ENCODE assay signal across 9 cellular contexts in the genomic region with DNA sequence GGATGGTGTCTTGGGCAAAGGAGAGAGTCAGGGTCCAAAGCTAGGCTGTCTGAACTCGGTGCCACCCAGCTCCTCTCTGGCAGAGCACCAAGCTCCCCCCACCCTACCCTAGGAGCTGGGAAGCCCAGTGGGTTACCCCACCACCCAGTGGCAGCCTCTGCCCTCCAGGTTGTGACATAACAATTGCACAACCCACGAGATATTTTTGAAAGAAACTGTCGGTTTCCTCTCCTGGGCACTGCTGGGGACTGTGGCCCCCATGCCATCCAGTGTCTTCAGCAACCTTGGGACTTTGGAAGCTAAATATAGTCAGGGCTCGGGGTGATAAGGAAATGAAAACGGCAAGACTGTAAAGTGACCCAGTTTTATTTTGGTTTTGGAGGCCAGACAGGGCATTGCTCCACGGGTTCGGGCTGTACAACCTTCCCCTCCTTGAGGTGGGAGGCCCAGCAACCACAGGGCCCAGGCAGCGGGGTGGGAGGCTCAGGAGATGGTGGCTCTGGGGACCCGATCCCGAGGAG. TPM values are rescaled to one million over a fixed set of nuclear protein-coding genes. Genes with fewer than 3 reads are reported as not detected.
DNase-seq lines count a peak whose midpoint lies in the region; ATAC-seq and TF ChIP-seq lines count a peak whose summit lies in the region.
"Had no signal": no experiment of that assay in that cellular context is flagged by ENCODE, and none has a peak within 500 bp of the region (broad histone marks: within the 10 kb centered on the region; RNA-seq: fewer than 3 reads in every experiment).

No MANE protein-coding gene starts in this region.

- H3K4me1 ChIP-seq in HUES64 (ENCODE audit: insufficient read depth, low read length) (peaks cover 10% of the 10 kb centered on the region; the same call in 1 of the 2 replicates), skeletal muscle tissue (ENCODE audit: control insufficient read depth in 3 of 3, insufficient read depth in 3 of 3, low read length in 3 of 3) (peaks cover 25 to 38% (median 36%) of the 10 kb centered on the region in 3 donors)

- H3K4me3 Mint-ChIP-seq in activated naive CD8-positive, alpha-beta T cell treated with anti-CD3 and anti-CD28 coated beads, Interleukin-2, amount 10 ng/mL, durations not matched to agents 7 days and 5 days, result peak overlapping the region; percentile 73

- no peak for DNase-seq in activated naive CD8-positive, alpha-beta T cell treated with anti-CD3 and anti-CD28 coated beads, Interleukin-2, amount 10 ng/mL, durations not matched to agents 7 days and 5 days
- DNase-seq in GM10266 (ENCODE audit: extremely low spot score) (no peak), AG08396 (ENCODE audit: low spot score) (no peak), NCI-H1417 (lab: John Stamatoyannopoulos, UW) (no peak)
- DNase-seq: OCI-M1 had no signal

- POLR2A ChIA-PET in activated naive CD8-positive, alpha-beta T cell treated with anti-CD3 and anti-CD28 coated beads, Interleukin-2, amount 10 ng/mL, durations not matched to agents 7 days and 5 days (lab: Charles Lee), result interaction anchor here (0.7 to 3.1 kb wide), 6 partner anchors 15 to 170 kb away, joined by 3 to 43 read pairs (median 32); a partner anchor contains a TSS

- 55% methylated on average over 10 of the region's 10 CpGs for WGBS in HUES64

- peaks cover 32% of the 10 kb centered on the region for H3K27me3 ChIP-seq in HUES64 (ENCODE audit: insufficient read depth, low read length)
- no peaks in the 10 kb centered on the region for H3K27me3 ChIP-seq in skeletal muscle tissue (ENCODE audit: control insufficient read depth in 3 of 3, insufficient read depth in 3 of 3, low read length in 3 of 3)

- TF ChIP-seq CTCF in GM10266 (IDR thresholded peaks at IDR 0.05; ENCODE audit: control insufficient read depth, insufficient read depth, low read depth, missing control alignments), result no peak

- H3K27ac Mint-ChIP-seq in activated naive CD8-positive, alpha-beta T cell treated with anti-CD3 and anti-CD28 coated beads, Interleukin-2, amount 10 ng/mL, durations not matched to agents 7 days and 5 days, result peak overlapping the region; percentile 87

- H3K9me3 ChIP-seq in HUES64 (ENCODE audit: insufficient read depth, low read depth, low read length) (no peaks in the 10 kb centered on the region), skeletal muscle tissue (ENCODE audit: control insufficient read depth in 3 of 3, low read length in 3 of 3) (no peaks in the 10 kb centered on the region)

- peaks cover 15% of the 10 kb centered on the region for H3K4me1 Mint-ChIP-seq in activated naive CD8-positive, alpha-beta T cell treated with anti-CD3 and anti-CD28 coated beads, Interleukin-2, amount 10 ng/mL, durations not matched to agents 7 days and 5 days

- H3K36me3 ChIP-seq in HUES64 (ENCODE audit: insufficient read depth, low read length) (no peaks in the 10 kb centered on the region), skeletal muscle tissue (ENCODE audit: control insufficient read depth in 3 of 3, insufficient read depth in 3 of 3, low read length in 3 of 3) (no peaks in the 10 kb centered on the region)

- H3K9me3 Mint-ChIP-seq in activated naive CD8-positive, alpha-beta T cell treated with anti-CD3 and anti-CD28 coated beads, Interleukin-2, amount 10 ng/mL, durations not matched to agents 7 days and 5 days, result no peaks in the 10 kb centered on the region

- H3K4me3 ChIP-seq in HUES64 (ENCODE audit: low read length) (peak overlapping the region; percentile 70), iPS-11a (ENCODE audit: low read depth, low read length) (peak overlapping the region; percentile 33), skeletal muscle tissue (ENCODE audit: low read length in 3 of 3) (peak overlapping the region; percentile 70 to 81 (median 78))

- H3K27me3 Mint-ChIP-seq in activated naive CD8-positive, alpha-beta T cell treated with anti-CD3 and anti-CD28 coated beads, Interleukin-2, amount 10 ng/mL, durations not matched to agents 7 days and 5 days, result peaks cover 29% of the 10 kb centered on the region

- H3K36me3 Mint-ChIP-seq in activated naive CD8-positive, alpha-beta T cell treated with anti-CD3 and anti-CD28 coated beads, Interleukin-2, amount 10 ng/mL, durations not matched to agents 7 days and 5 days, result no peaks in the 10 kb centered on the region

- H3K9ac ChIP-seq in HUES64 (ENCODE audit: low read depth, low read length) (peak overlapping the region; percentile 72), skeletal muscle tissue (ENCODE audit: low read depth in 1 of 3, low read length in 3 of 3) (peak overlapping the region; percentile 87 to 90 (median 88))

- H3K27ac ChIP-seq in HUES64 (ENCODE audit: low read depth, low read length) (no peak overlapping the region), skeletal muscle tissue (ENCODE audit: low read depth, low read length) (peak overlapping the region; percentile 83)

- no peak for ATAC-seq in activated naive CD8-positive, alpha-beta T cell treated with anti-CD3 and anti-CD28 coated beads, Interleukin-2, amount 10 ng/mL, durations not matched to agents 7 days and 5 days (ENCODE audit: low read depth)
- no peak for ATAC-seq in GM21576 (IDR thresholded peaks at IDR 0.05; ENCODE audit: unreplicated experiment)

RNA-seq across cellular contexts. Expression of a gene that starts 1.4 kb away (rescaled TPM):
- 6.2 TPM for polyA plus RNA-seq in HUES64 (2013, experiment 1 of 2)
- 9.4 TPM for polyA plus RNA-seq in HUES64 (2013, experiment 2 of 2)
- 10 to 100 TPM; 13.1 to 15.0 TPM for total RNA-seq in activated naive CD8-positive, alpha-beta T cell treated with anti-CD3 and anti-CD28 coated beads, Interleukin-2, amount 10 ng/mL, durations not matched to agents 7 days and 5 days
- 1.6 TPM for total RNA-seq in skeletal muscle tissue
